In genomic region chr20:50092436-50092835, GRCh38 we compare ENCODE assay signal across 20 cellular contexts. TPM values are rescaled to one million over a fixed set of nuclear protein-coding genes. Genes with fewer than 3 reads are reported as not detected.
DNase-seq lines count a peak whose midpoint lies in the region; ATAC-seq, FAIRE-seq and TF ChIP-seq lines count a peak whose summit lies in the region.
"Had no signal": no experiment of that assay in that cellular context is flagged by ENCODE, and none has a peak within 500 bp of the region (broad histone marks: within the 10 kb centered on the region; RNA-seq: fewer than 3 reads in every experiment).

No MANE protein-coding gene starts in this region.

- H3K9me2 ChIP-seq in HCT116 (ENCODE audit: insufficient read depth): no peaks in the 10 kb centered on the region

- H3K27ac ChIP-seq in HCT116 (ENCODE audit: low read depth, low read length) (no peak overlapping the region), sigmoid colon (peak overlapping the region; percentile 2 to 81 (median 67))
- H3K27ac ChIP-seq: BLaER1, coronary artery, VCaP had no signal

- TF ChIP-seq POLR2A in HCT116 (IDR thresholded peaks at IDR 0.05; ENCODE audit: borderline replicate concordance, extremely low read depth, insufficient read depth, insufficient read length): no peak
- TF ChIP-seq POLR2A in sigmoid colon (IDR thresholded peaks at IDR 0.05): no peak
- TF ChIP-seq POLR2A in GM12891 (IDR thresholded peaks at IDR 0.05; ENCODE audit: low read depth, low read length): no peak

- H3K9me3 ChIP-seq in HCT116 (ENCODE audit: control insufficient read depth in 1 of 2, insufficient read depth in 1 of 2, low read depth in 1 of 2, low read length in 2 of 2) (no peaks in the 10 kb centered on the region), T-helper 17 cell (ENCODE audit: control insufficient read depth, low read length, poor library complexity, severe bottlenecking) (no peaks in the 10 kb centered on the region), sigmoid colon (no peaks in the 10 kb centered on the region)
- H3K9me3 ChIP-seq: BLaER1 had no signal

- TF ChIP-seq CTCF in HCT116 (IDR thresholded peaks at IDR 0.05 in 2 of 3, conservative IDR thresholded peaks at IDR 0.05 in 1 of 3; ENCODE audit: borderline replicate concordance in 1 of 3, insufficient read depth in 1 of 3, low read depth in 2 of 3, low read length in 2 of 3) (no peak), sigmoid colon (IDR thresholded peaks at IDR 0.05) (no peak)

- H3K79me2 ChIP-seq in HCT116 (ENCODE audit: insufficient read depth, low read length): peaks cover 93% of the 10 kb centered on the region

- TF ChIP-seq EP300 in sigmoid colon (IDR thresholded peaks at IDR 0.05): peak in 1 of 4 donors; percentile 71

- no peaks in the 10 kb centered on the region for H3K27me3 Mint-ChIP-seq in T-helper 17 cell

- WGBS in sigmoid colon, 2 donors: 77 to 87% methylated on average over 4 of the region's 4 CpGs

- ATAC-seq in HCT116: no peak
- ATAC-seq in T-helper 17 cell: no peak
- ATAC-seq in GM21723 (IDR thresholded peaks at IDR 0.05; ENCODE audit: unreplicated experiment): no peak
- ATAC-seq in GM21737 (IDR thresholded peaks at IDR 0.05; ENCODE audit: unreplicated experiment): no peak

- TSS peak; percentile 10 for BruUV-seq in HCT116 (replicated peaks; lab: Mats Ljungman, UMichigan)

- no peak overlapping the region for H3K4me3 Mint-ChIP-seq in T-helper 17 cell
- H3K4me3 Mint-ChIP-seq: mesothelial cell of epicardium had no signal

- FAIRE-seq in GM12891 (lab: Jason Lieb, UNC): no peak
- FAIRE-seq: endothelial cell of umbilical vein, islet of Langerhans had no signal

- CTCF ChIA-PET in HCT116 (lab: Charles Lee): interaction anchor here (0.8 kb wide), 1 partner anchor 21 kb away, joined by 3 read pairs; no protein-coding TSS in a partner anchor

- intact Hi-C loops in HCT116 (cut with micrococcal nuclease) (no loop called here), sigmoid colon (cut with DNase I) (no loop called here)

- H3K36me3 ChIP-seq in HCT116 (ENCODE audit: control insufficient read depth in 1 of 2, insufficient read depth in 2 of 2, low read length in 2 of 2) (peaks cover 22 to 37% of the 10 kb centered on the region in 2 experiments), sigmoid colon (peaks cover 3 to 38% (median 12%) of the 10 kb centered on the region in 4 donors)

- H3K4me3 ChIP-seq in HCT116 (replicated peaks in 1 of 2; ENCODE audit: low read depth in 1 of 2, low read length in 2 of 2) (no peak overlapping the region), sigmoid colon (no peak overlapping the region)
- H3K4me3 ChIP-seq: BLaER1, coronary artery had no signal

- no peak overlapping the region for H3K4me2 ChIP-seq in HCT116 (ENCODE audit: low read length)
- H3K4me2 ChIP-seq: BLaER1 had no signal

- peaks cover 17% of the 10 kb centered on the region for H3K4me1 Mint-ChIP-seq in T-helper 17 cell
- H3K4me1 Mint-ChIP-seq: mesothelial cell of epicardium had no signal

- no peaks in the 10 kb centered on the region for H4K20me1 ChIP-seq in HCT116 (ENCODE audit: insufficient read depth)

- peaks cover 2% of the 10 kb centered on the region for H3K36me3 Mint-ChIP-seq in T-helper 17 cell (ENCODE audit: low read depth)

- H2AFZ ChIP-seq in HCT116 (ENCODE audit: low read depth, low read length, poor library complexity, severe bottlenecking): no peak overlapping the region

- DNase-seq in HCT116 (ENCODE audit: low read depth, low spot score): no peak
- no peak for DNase-seq in T-helper 17 cell
- DNase-seq in fibroblast of peridontal ligament (ENCODE audit: extremely low read depth): peak; percentile 76
- DNase-seq in sigmoid colon: no peak
- no peak for DNase-seq in GM12891 (ENCODE audit: insufficient read length, low spot score)
- DNase-seq: activated gamma-delta T cell; DMS153; NCI-H1048; NCI-H82; nucleus accumbens; stimulated activated CD4-positive, alpha-beta T cell treated with anti-CD3 and anti-CD28 coated beads, Interleukin-4, amount 100 ng/mL, for 4 hours; T-helper 1 cell had no signal

- RAD21 ChIA-PET in HCT116 (lab: Charles Lee; ENCODE audit: low non-redundant PET in 1 of 2, low total read pairs in 2 of 2, uncharacterized antibody in 2 of 2, unreplicated experiment in 2 of 2): interaction anchor here in 1 of 2 experiments (0.6 kb wide), 1 partner anchor 86 kb away, joined by 3 read pairs; no protein-coding TSS in a partner anchor

- H3K27me3 ChIP-seq in HCT116 (ENCODE audit: insufficient read depth, low read length) (no peaks in the 10 kb centered on the region), sigmoid colon (no peaks in the 10 kb centered on the region)
- H3K27me3 ChIP-seq: BLaER1 had no signal

- H3K9ac ChIP-seq in HCT116 (ENCODE audit: low read length): no peak overlapping the region
- H3K9ac ChIP-seq: BLaER1 had no signal

- H3K4me1 ChIP-seq in HCT116 (ENCODE audit: control insufficient read depth in 1 of 2, insufficient read depth in 2 of 2, low read length in 2 of 2) (peaks cover 0 to 6% of the 10 kb centered on the region in 2 experiments; a peak in 3 of 4 replicates), sigmoid colon (peaks cover 0 to 53% (median 35%) of the 10 kb centered on the region in 4 donors)

- POLR2A ChIA-PET in HCT116 (lab: Charles Lee): no interaction called here

- no peak for TF ChIP-seq RAD21 in HCT116 (IDR thresholded peaks at IDR 0.05; ENCODE audit: low read depth)

- peak overlapping the region; percentile 62 for H3K27ac Mint-ChIP-seq in T-helper 17 cell
- H3K27ac Mint-ChIP-seq: mesothelial cell of epicardium had no signal

TF ChIP-seq in HCT116, 20 proteins besides CTCF, POLR2A, EP300 and RAD21 (continues in another document):
- TF ChIP-seq ZFX (IDR thresholded peaks at IDR 0.05): no peak
- no peak for TF ChIP-seq TCF7L2 (IDR thresholded peaks at IDR 0.05; ENCODE audit: borderline replicate concordance, extremely low read depth, insufficient read depth, insufficient read length)
- TF ChIP-seq SP1 (IDR thresholded peaks at IDR 0.05; ENCODE audit: low read depth): no peak
- TF ChIP-seq, protein P1, sequence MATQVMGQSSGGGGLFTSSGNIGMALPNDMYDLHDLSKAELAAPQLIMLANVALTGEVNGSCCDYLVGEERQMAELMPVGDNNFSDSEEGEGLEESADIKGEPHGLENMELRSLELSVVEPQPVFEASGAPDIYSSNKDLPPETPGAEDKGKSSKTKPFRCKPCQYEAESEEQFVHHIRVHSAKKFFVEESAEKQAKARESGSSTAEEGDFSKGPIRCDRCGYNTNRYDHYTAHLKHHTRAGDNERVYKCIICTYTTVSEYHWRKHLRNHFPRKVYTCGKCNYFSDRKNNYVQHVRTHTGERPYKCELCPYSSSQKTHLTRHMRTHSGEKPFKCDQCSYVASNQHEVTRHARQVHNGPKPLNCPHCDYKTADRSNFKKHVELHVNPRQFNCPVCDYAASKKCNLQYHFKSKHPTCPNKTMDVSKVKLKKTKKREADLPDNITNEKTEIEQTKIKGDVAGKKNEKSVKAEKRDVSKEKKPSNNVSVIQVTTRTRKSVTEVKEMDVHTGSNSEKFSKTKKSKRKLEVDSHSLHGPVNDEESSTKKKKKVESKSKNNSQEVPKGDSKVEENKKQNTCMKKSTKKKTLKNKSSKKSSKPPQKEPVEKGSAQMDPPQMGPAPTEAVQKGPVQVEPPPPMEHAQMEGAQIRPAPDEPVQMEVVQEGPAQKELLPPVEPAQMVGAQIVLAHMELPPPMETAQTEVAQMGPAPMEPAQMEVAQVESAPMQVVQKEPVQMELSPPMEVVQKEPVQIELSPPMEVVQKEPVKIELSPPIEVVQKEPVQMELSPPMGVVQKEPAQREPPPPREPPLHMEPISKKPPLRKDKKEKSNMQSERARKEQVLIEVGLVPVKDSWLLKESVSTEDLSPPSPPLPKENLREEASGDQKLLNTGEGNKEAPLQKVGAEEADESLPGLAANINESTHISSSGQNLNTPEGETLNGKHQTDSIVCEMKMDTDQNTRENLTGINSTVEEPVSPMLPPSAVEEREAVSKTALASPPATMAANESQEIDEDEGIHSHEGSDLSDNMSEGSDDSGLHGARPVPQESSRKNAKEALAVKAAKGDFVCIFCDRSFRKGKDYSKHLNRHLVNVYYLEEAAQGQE (IDR thresholded peaks at IDR 0.05; ENCODE audit: low read depth): no peak
- TF ChIP-seq CBX3 (IDR thresholded peaks at IDR 0.05; ENCODE audit: low read depth): no peak

TF ChIP-seq in GM12891, 5 proteins besides CTCF, POLR2A, EP300 and RAD21:
- TF ChIP-seq POLR2AphosphoS5 (IDR thresholded peaks at IDR 0.05; ENCODE audit: low read depth, low read length) (no peak), PAX5 (IDR thresholded peaks at IDR 0.05; ENCODE audit: insufficient read depth, low read length, severe bottlenecking) (no peak)

RNA-seq across cellular contexts. Expression of gene UBE2V1, which starts 20.5 kb away (rescaled TPM):
- total RNA-seq in HCT116 (2021; ENCODE audit: unreplicated experiment): 114 TPM
- 69.3 and 94.4 TPM in 2 replicates for polyA plus RNA-seq in HCT116 (2012)
- 100 to 1,000 TPM; 124 to 151 TPM for total RNA-seq in T-helper 17 cell
- 100 to 1,000 TPM in 1 of 4 donors, 10 to 100 TPM in 3; 55.0 to 117 (median 65.6) TPM for total RNA-seq in sigmoid colon
- 10 to 100 TPM; 80.4 to 94.1 (median 91.3) TPM for polyA plus RNA-seq in sigmoid colon
- polyA plus RNA-seq in GM12891 (2012; ENCODE audit: low read depth, missing spikeins): 104 TPM
